In the genomic region with DNA sequence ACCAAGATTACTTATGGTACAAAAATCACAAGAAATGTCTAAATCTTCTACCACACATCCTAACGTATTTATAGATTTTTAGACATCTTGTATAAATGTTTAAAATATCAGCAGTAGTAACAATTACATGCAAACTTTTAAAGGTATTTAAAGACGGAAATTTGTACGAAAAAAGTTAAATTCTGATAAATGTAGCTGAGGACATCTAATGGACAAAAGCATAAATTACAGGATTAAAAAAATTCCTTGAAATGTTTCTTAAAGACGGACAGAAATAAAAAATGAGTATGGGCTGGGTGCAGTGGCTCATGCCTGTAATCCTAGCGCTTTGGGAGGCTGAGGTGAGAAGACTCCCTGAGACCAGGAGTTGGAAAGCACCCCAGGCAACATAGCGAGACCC, we compare ENCODE assay signal across 13 cellular contexts. TPM values are rescaled to one million over a fixed set of nuclear protein-coding genes. Genes with fewer than 3 reads are reported as not detected.
DNase-seq lines count a peak whose midpoint lies in the region; ATAC-seq and TF ChIP-seq lines count a peak whose summit lies in the region.
"Had no signal": no experiment of that assay in that cellular context is flagged by ENCODE, and none has a peak within 500 bp of the region (broad histone marks: within the 10 kb centered on the region; RNA-seq: fewer than 3 reads in every experiment).

No MANE protein-coding gene starts in this region.

- no peaks in the 10 kb centered on the region for H3K79me2 ChIP-seq in hepatocyte

- H3K9me2 ChIP-seq in hepatocyte (replicated peaks; ENCODE audit: insufficient read depth) = no peaks in the 10 kb centered on the region

- H2AFZ ChIP-seq in hepatocyte = no peak overlapping the region

- ATAC-seq in HG03442 (IDR thresholded peaks at IDR 0.05; ENCODE audit: unreplicated experiment) (no peak), HG03280 (IDR thresholded peaks at IDR 0.05; ENCODE audit: unreplicated experiment) (no peak)

- H3K4me1 ChIP-seq in adipocyte (ENCODE audit: control insufficient read depth, insufficient read depth, low read length) = no peaks in the 10 kb centered on the region
- no peaks in the 10 kb centered on the region for H3K4me1 ChIP-seq in hepatocyte (ENCODE audit: insufficient read depth)

- no peaks in the 10 kb centered on the region for H3K27me3 ChIP-seq in adipocyte (replicated peaks; ENCODE audit: control insufficient read depth, insufficient read depth, low read length)
- no peaks in the 10 kb centered on the region for H3K27me3 ChIP-seq in hepatocyte

- TF ChIP-seq CTCF in AG10803 (conservative IDR thresholded peaks at IDR 0.05; ENCODE audit: low read length) (peak; percentile 28), HFF-Myc (IDR thresholded peaks at IDR 0.05; ENCODE audit: low read depth, low read length, missing control alignments) (peak; percentile 3), hepatocyte (IDR thresholded peaks at IDR 0.05; ENCODE audit: poor library complexity) (peak; percentile 44)

- no peak for DNase-seq in AG10803 (ENCODE audit: low read depth)
- no peak for DNase-seq in HFF-Myc (ENCODE audit: extremely low read depth, low read depth)
- peak; percentile 16 for DNase-seq in adipocyte (ENCODE audit: low read depth)
- DNase-seq in hepatocyte (ENCODE audit: low spot score) = no peak
- DNase-seq in NCI-H1105 treated with DMSO at 0.1 percent for 48 hours (lab: John Stamatoyannopoulos, UW) = no peak
- no peak for DNase-seq in NCI-H524 treated with DMSO at 0.1 percent for 48 hours (lab: John Stamatoyannopoulos, UW)
- DNase-seq: activated CD8-positive, alpha-beta memory T cell treated with anti-CD3 and anti-CD28 coated beads for 24 hours; amniotic stem cell; islet precursor cell; NCI-H2227 treated with DMSO at 0.1 percent for 48 hours; stimulated activated CD4-positive, alpha-beta T cell treated with anti-CD3 and anti-CD28 coated beads, Interleukin-2, amount 100 ng/mL, for 24 hours had no signal

- H4K20me1 ChIP-seq in hepatocyte (ENCODE audit: insufficient read depth, poor library complexity, severe bottlenecking) = no peaks in the 10 kb centered on the region

- H3K9me3 ChIP-seq in adipocyte (ENCODE audit: control insufficient read depth, low read length) (no peaks in the 10 kb centered on the region), hepatocyte (ENCODE audit: low read depth) (no peaks in the 10 kb centered on the region)

- H3K27ac ChIP-seq in hepatocyte = no peak overlapping the region

- peaks cover 25% of the 10 kb centered on the region for H3K36me3 ChIP-seq in adipocyte (ENCODE audit: control insufficient read depth, insufficient read depth, low read length, severe bottlenecking)
- H3K36me3 ChIP-seq in hepatocyte (replicated peaks; ENCODE audit: insufficient read depth, low read depth) = no peaks in the 10 kb centered on the region

- no peak overlapping the region for H3K4me2 ChIP-seq in hepatocyte

- whole genome bisulfite sequencing in hepatocyte (ENCODE audit: low lambda C conversion rate, missing lambda C conversion rate) = 84% methylated on average over 6 of the region's 6 CpGs

- H3K9ac ChIP-seq in adipocyte (ENCODE audit: low read length) = no peak overlapping the region

- no peak overlapping the region for H3K4me3 ChIP-seq in AG10803 (ENCODE audit: low read length)
- H3K4me3 ChIP-seq in HFF-Myc (replicated peaks; ENCODE audit: low read depth, low read length) = no peak overlapping the region
- no peak overlapping the region for H3K4me3 ChIP-seq in adipocyte (ENCODE audit: low read length)
- H3K4me3 ChIP-seq in hepatocyte = no peak overlapping the region

RNA-seq across cellular contexts. Expression of a gene that starts 15.8 kb away (rescaled TPM):
- total RNA-seq in hepatocyte = 13.2 and 16.8 TPM in 2 replicates
- 4.2 and 6.4 TPM in 2 replicates for polyA plus RNA-seq in hepatocyte

RNA-seq across cellular contexts. Expression of a gene that starts 16.0 kb away (rescaled TPM):
- 32.5 and 39.5 TPM in 2 replicates for total RNA-seq in hepatocyte
- 44.5 and 47.6 TPM in 2 replicates for polyA plus RNA-seq in hepatocyte
